ENCODE assay signal across 36 cellular contexts in genomic region chr10:63862860-63863259, GRCh38.
DNase-seq lines count a peak whose midpoint lies in the region; ATAC-seq, FAIRE-seq and TF ChIP-seq lines count a peak whose summit lies in the region.
"Had no signal": no experiment of that assay in that cellular context is flagged by ENCODE, and none has a peak within 500 bp of the region (broad histone marks: within the 10 kb centered on the region; RNA-seq: fewer than 3 reads in every experiment).

No MANE protein-coding gene starts in this region.

- no peak overlapping the region for H3K27ac ChIP-seq in right lobe of liver
- H3K27ac ChIP-seq in HepG2 (ENCODE audit: extremely low read length, insufficient read depth, low read length), result no peak overlapping the region
- no peak overlapping the region for H3K27ac ChIP-seq in Karpas-422 (ENCODE audit: low read length)
- H3K27ac ChIP-seq: 22Rv1; A549; BLaER1; BLaER1 treated with 17β-estradiol and CSF1 and Interleukin-3, amounts not matched to agents 10 nM and 100 nM; C4-2B had no signal

- no peaks in the 10 kb centered on the region for H3K9me3 ChIP-seq in right lobe of liver
- H3K9me3 ChIP-seq in HepG2 (ENCODE audit: low read length), result no peaks in the 10 kb centered on the region
- H3K9me3 ChIP-seq in Karpas-422 (ENCODE audit: low read length), result peaks cover 6% of the 10 kb centered on the region
- H3K9me3 ChIP-seq in HAP-1, result no peaks in the 10 kb centered on the region; the same call in 1 of the 2 replicates
- H3K9me3 ChIP-seq: A549, BE2C had no signal

- DNase-seq in right lobe of liver (no peak), HepG2 (ENCODE audit: low spot score) (no peak), Karpas-422 (peak; percentile 27), glutamatergic neuron (peak; percentile 53), left lobe of liver (ENCODE audit: low spot score) (no peak), HAP-1 (ENCODE audit: low spot score in 2 of 2) (no peak), kidney glomerular epithelial cell (lab: John Stamatoyannopoulos, UW) (no peak), ACHN (no peak)
- DNase-seq: 8988T; AML-193; BE2C; C1 segment of cervical spinal cord; Caco-2; Calu3; CD4-positive, alpha-beta memory T cell; CD4-positive, alpha-beta T cell; CD4-positive, CD25-positive, alpha-beta regulatory T cell; CD8-positive, alpha-beta memory T cell; CD8-positive, alpha-beta T cell; COR-L47; DMS 273 treated with DMSO at 0.1 percent for 48 hours; DMS153; DMS53; DMS79; DMS79 treated with DMSO at 0.1 percent for 48 hours; DND-41; EL had no signal

- H3K27ac Mint-ChIP-seq in glutamatergic neuron (ENCODE audit: unreplicated experiment), result peak overlapping the region; percentile 97
- H3K27ac Mint-ChIP-seq: B cell; CD14-positive monocyte; CD4-positive, alpha-beta memory T cell; CD4-positive, alpha-beta T cell; CD4-positive, CD25-positive, alpha-beta regulatory T cell; CD8-positive, alpha-beta memory T cell; CD8-positive, alpha-beta T cell had no signal

- peaks cover 1% of the 10 kb centered on the region for H3K36me3 Mint-ChIP-seq in glutamatergic neuron (ENCODE audit: unreplicated experiment)
- H3K36me3 Mint-ChIP-seq: CD14-positive monocyte; CD4-positive, alpha-beta memory T cell; CD4-positive, CD25-positive, alpha-beta regulatory T cell; CD8-positive, alpha-beta T cell had no signal

- TF ChIP-seq POLR2A in right lobe of liver (IDR thresholded peaks at IDR 0.05), result no peak
- TF ChIP-seq POLR2A in HepG2 (IDR thresholded peaks at IDR 0.05; ENCODE audit: insufficient read depth in 1 of 2, low read depth in 2 of 2, low read length in 2 of 2), result no peak

- H3K4me1 Mint-ChIP-seq in glutamatergic neuron (ENCODE audit: low read depth, unreplicated experiment), result peaks cover 26% of the 10 kb centered on the region

- H3K9ac ChIP-seq in HepG2 (ENCODE audit: insufficient read depth, low read depth, low read length) (no peak overlapping the region), Karpas-422 (ENCODE audit: low read length) (no peak overlapping the region)
- H3K9ac ChIP-seq: BLaER1; BLaER1 treated with 17β-estradiol and CSF1 and Interleukin-3, amounts not matched to agents 10 nM and 100 nM had no signal

- H3K27me3 ChIP-seq in right lobe of liver (no peaks in the 10 kb centered on the region), HepG2 (ENCODE audit: control insufficient read depth in 1 of 2, insufficient read depth in 2 of 2, low read length in 2 of 2) (0 out of 5 replicates have a peak, but pooled peaks cover 0 to 4% of the 10 kb centered on the region in 2 experiments), Karpas-422 (ENCODE audit: low read length) (no peaks in the 10 kb centered on the region), HAP-1 (ENCODE audit: low read depth) (peaks cover 18% of the 10 kb centered on the region)
- H3K27me3 ChIP-seq: BE2C; BLaER1; BLaER1 treated with 17β-estradiol and CSF1 and Interleukin-3, amounts not matched to agents 10 nM and 100 nM had no signal

- H3K9me2 ChIP-seq in Karpas-422 (replicated peaks; ENCODE audit: insufficient read depth, low read length), result no peaks in the 10 kb centered on the region

- no TSS peak for BruUV-seq in HepG2 (replicated peaks; lab: Mats Ljungman, UMichigan)

- H3K4me3 ChIP-seq in right lobe of liver (no peak overlapping the region), HepG2 (replicated peaks in 1 of 3; ENCODE audit: insufficient read depth in 1 of 3, low read depth in 2 of 3, low read length in 3 of 3) (no peak overlapping the region), Karpas-422 (ENCODE audit: low read length) (no peak overlapping the region), HAP-1 (no peak overlapping the region)
- H3K4me3 ChIP-seq: A549; BLaER1; BLaER1 treated with 17β-estradiol and CSF1 and Interleukin-3, amounts not matched to agents 10 nM and 100 nM had no signal

- FAIRE-seq in HepG2 (lab: Jason Lieb, UNC), result no peak
- FAIRE-seq: A204.1, A549, D721Med had no signal

- peaks cover 11% of the 10 kb centered on the region for H3K9me3 Mint-ChIP-seq in glutamatergic neuron (ENCODE audit: unreplicated experiment)

- H4K20me1 ChIP-seq in HepG2 (ENCODE audit: insufficient read depth, low read length) (no peaks in the 10 kb centered on the region), Karpas-422 (ENCODE audit: insufficient read depth, low read depth, low read length) (no peaks in the 10 kb centered on the region)
- H4K20me1 ChIP-seq: BLaER1; BLaER1 treated with 17β-estradiol and CSF1 and Interleukin-3, amounts not matched to agents 10 nM and 100 nM had no signal

- peaks cover 0 to 11% (median 4%) of the 10 kb centered on the region in 4 donors for H3K4me1 ChIP-seq in right lobe of liver
- no peaks in the 10 kb centered on the region for H3K4me1 ChIP-seq in HepG2 (ENCODE audit: insufficient read depth, low read length)
- H3K4me1 ChIP-seq in Karpas-422 (ENCODE audit: low read length), result no peaks in the 10 kb centered on the region; the same call in 1 of the 2 replicates
- H3K4me1 ChIP-seq in HAP-1, result peaks cover 6% of the 10 kb centered on the region
- H3K4me1 ChIP-seq: A549 had no signal

- in situ Hi-C loops in HepG2 (cut with HindIII; ENCODE audit: extremely low pct_ligation_motif_present, low pct_unique_long_range_greater_than_20kb) (no loop called here), HAP-1 (cut with MboI; ENCODE audit: low sequenced_read_pairs) (no loop called here), ACHN (cut with HindIII; ENCODE audit: low pct_ligation_motif_present, low pct_unique_long_range_greater_than_20kb, low sequenced_read_pairs) (no loop called here)

- ATAC-seq in right lobe of liver, result peak in 3 of 4 donors; percentile 46 to 58 (median 54)
- ATAC-seq in HepG2, result no peak
- peak; percentile 40 for ATAC-seq in left lobe of liver
- ATAC-seq: A549; CD8-positive, alpha-beta T cell had no signal

- H3K4me2 ChIP-seq in HepG2 (ENCODE audit: low read depth, low read length) (no peak overlapping the region), Karpas-422 (ENCODE audit: low read depth, low read length, poor library complexity, severe bottlenecking) (no peak overlapping the region)
- H3K4me2 ChIP-seq: A549; BLaER1; BLaER1 treated with 17β-estradiol and CSF1 and Interleukin-3, amounts not matched to agents 10 nM and 100 nM had no signal

- WGBS in right lobe of liver (ENCODE audit: insufficient coverage, low coverage, low lambda C conversion rate, missing lambda C conversion rate), result 82% methylated on average over 1 of the region's 1 CpG
- WGBS in HepG2 (ENCODE audit: low lambda C conversion rate), result 60% methylated on average over 1 of the region's 1 CpG

- POLR2A ChIA-PET in HepG2 (lab: Yijun Ruan, JAX), result no interaction called here

- no peak for TF ChIP-seq RAD21 in HepG2 (CRISPR knock-in tag; IDR thresholded peaks at IDR 0.05)

- CTCF ChIA-PET in HepG2 (lab: Yijun Ruan, JAX; ENCODE audit: low intra/inter-chr PET ratio, low total read pairs), result no interaction called here

- peak overlapping the region; percentile 36 for H3K4me3 Mint-ChIP-seq in glutamatergic neuron (ENCODE audit: unreplicated experiment)
- H3K4me3 Mint-ChIP-seq: B cell; CD14-positive monocyte; CD4-positive, alpha-beta memory T cell; CD4-positive, alpha-beta T cell; CD4-positive, CD25-positive, alpha-beta regulatory T cell; CD8-positive, alpha-beta memory T cell; CD8-positive, alpha-beta T cell had no signal

- H3K27me3 Mint-ChIP-seq in glutamatergic neuron (ENCODE audit: unreplicated experiment), result no peaks in the 10 kb centered on the region

- no peak for TF ChIP-seq EP300 in HepG2 (IDR thresholded peaks at IDR 0.05; ENCODE audit: low read depth in 2 of 2, low read length in 2 of 2)
- no peak for TF ChIP-seq EP300 in HepG2 (CRISPR knock-in tag; IDR thresholded peaks at IDR 0.05; ENCODE audit: borderline replicate concordance)

- no peak overlapping the region for H2AFZ ChIP-seq in HepG2 (ENCODE audit: low read length)
- H2AFZ ChIP-seq in Karpas-422 (ENCODE audit: low read length), result no peak overlapping the region

- intact Hi-C loops in right lobe of liver (cut with DNase I) (no loop called here), HepG2 (cut with micrococcal nuclease; ENCODE audit: unreplicated experiment) (no loop called here)

- no peaks in the 10 kb centered on the region for H3K36me3 ChIP-seq in right lobe of liver
- no peaks in the 10 kb centered on the region for H3K36me3 ChIP-seq in HepG2 (replicated peaks in 1 of 2; ENCODE audit: control insufficient read depth in 1 of 2, insufficient read depth in 2 of 2, low read length in 2 of 2)
- no peaks in the 10 kb centered on the region for H3K36me3 ChIP-seq in Karpas-422 (ENCODE audit: insufficient read depth, low read length)
- no peaks in the 10 kb centered on the region for H3K36me3 ChIP-seq in HAP-1 (replicated peaks)
- H3K36me3 ChIP-seq: BE2C; BLaER1; BLaER1 treated with 17β-estradiol and CSF1 and Interleukin-3, amounts not matched to agents 10 nM and 100 nM had no signal

- H3K79me2 ChIP-seq in HepG2 (ENCODE audit: insufficient read depth, low read length) (no peaks in the 10 kb centered on the region), Karpas-422 (ENCODE audit: low read length) (no peaks in the 10 kb centered on the region)

- TF ChIP-seq CTCF in right lobe of liver (IDR thresholded peaks at IDR 0.05), result no peak
- TF ChIP-seq CTCF in HepG2 (CRISPR knock-in tag; IDR thresholded peaks at IDR 0.05), result no peak
- no peak for TF ChIP-seq CTCF in glutamatergic neuron (IDR thresholded peaks at IDR 0.05; ENCODE audit: partially characterized antibody, unreplicated experiment)

TF ChIP-seq in HepG2, 621 proteins besides CTCF, POLR2A, EP300 and RAD21 (continues in another document):
- TF ChIP-seq KLF12 (CRISPR knock-in tag; IDR thresholded peaks at IDR 0.05; ENCODE audit: borderline replicate concordance) (no peak), TBX2 (CRISPR knock-in tag; IDR thresholded peaks at IDR 0.05; ENCODE audit: borderline replicate concordance) (no peak), ZNF724P (CRISPR knock-in tag; IDR thresholded peaks at IDR 0.05; ENCODE audit: borderline replicate concordance) (no peak), HBP1 (CRISPR knock-in tag; IDR thresholded peaks at IDR 0.05; ENCODE audit: low read depth) (no peak)

Comparison
In these comparisons a context has a peak if more than half of its experiments do, and no peak if none do; other contexts are left out.
1. DNase-seq: peak in Karpas-422 (single experiment) and glutamatergic neuron (single experiment); none in right lobe of liver (0 of 3), HepG2 (single experiment), left lobe of liver (single experiment), HAP-1 (0 of 2), kidney glomerular epithelial cell (single experiment) and ACHN (single experiment).